Comparison of ENCODE assay signal across 8 cellular contexts in genomic region chr17:79388556-79389295, GRCh38.
DNase-seq lines count a peak whose midpoint lies in the region; ATAC-seq and TF ChIP-seq lines count a peak whose summit lies in the region.

No MANE protein-coding gene starts in this region.

- TF ChIP-seq POLR2A in GM18505 (IDR thresholded peaks at IDR 0.05; ENCODE audit: borderline replicate concordance, extremely low read depth, insufficient read depth, insufficient read length) = no peak

- intact Hi-C loops in lower lobe of right lung (cut with DNase I) = no loop called here

- peaks cover 42% of the 10 kb centered on the region for H3K27me3 ChIP-seq in HAP-1 (ENCODE audit: low read depth)
- H3K27me3 ChIP-seq in lower lobe of right lung (ENCODE audit: low read depth) = peaks cover 57% of the 10 kb centered on the region

- ATAC-seq in lower lobe of right lung = peak; percentile 51 to 64
- no peak for ATAC-seq in HG03354 (IDR thresholded peaks at IDR 0.05; ENCODE audit: poor library complexity, severe bottlenecking, unreplicated experiment)
- no peak for ATAC-seq in GM18505 (IDR thresholded peaks at IDR 0.05; ENCODE audit: unreplicated experiment)

- no peaks in the 10 kb centered on the region for H3K36me3 ChIP-seq in HAP-1 (replicated peaks)
- H3K36me3 ChIP-seq in lower lobe of right lung = no peaks in the 10 kb centered on the region

- H3K9me3 ChIP-seq in HAP-1 = no peaks in the 10 kb centered on the region
- H3K9me3 ChIP-seq in lower lobe of right lung = no peaks in the 10 kb centered on the region

- no peak overlapping the region for H3K27ac ChIP-seq in lower lobe of right lung

- in situ Hi-C loops in Caki2 (cut with HindIII; ENCODE audit: low pct_unique_long_range_greater_than_20kb, low sequenced_read_pairs) = no loop called here
- in situ Hi-C loops in HAP-1 (cut with MboI; ENCODE audit: low sequenced_read_pairs) = no loop called here

- TF ChIP-seq CTCF in choroid plexus epithelial cell (conservative IDR thresholded peaks at IDR 0.05; ENCODE audit: low read depth, low read length) (peak; percentile 73), lower lobe of right lung (IDR thresholded peaks at IDR 0.05) (peak; percentile 55)

- peak; percentile 48 for DNase-seq in Caki2 (ENCODE audit: low read depth)
- peak; percentile 13 to 69 for DNase-seq in HAP-1 (ENCODE audit: low spot score in 2 of 2)
- DNase-seq in NCI-H82 treated with DMSO at 0.1 percent for 48 hours (lab: John Stamatoyannopoulos, UW; ENCODE audit: unreplicated experiment) = peak; percentile 53
- DNase-seq in choroid plexus epithelial cell (ENCODE audit: low read depth) = peak; percentile 57
- DNase-seq in lower lobe of right lung = peak; percentile 57
- DNase-seq in activated CD4-positive, CD25-positive, alpha-beta regulatory T cell treated with anti-CD3 and anti-CD28 coated beads, Interleukin-2, amount 50 U/mL, for 72 hours = no peak

- H3K4me3 ChIP-seq in HAP-1 (no peak overlapping the region), choroid plexus epithelial cell (ENCODE audit: low read depth, low read length) (no peak overlapping the region), lower lobe of right lung (no peak overlapping the region)

- no peaks in the 10 kb centered on the region for H3K4me1 ChIP-seq in HAP-1
- H3K4me1 ChIP-seq in lower lobe of right lung = no peaks in the 10 kb centered on the region

Comparison
In these comparisons a context has a peak if more than half of its experiments do, and no peak if none do; other contexts are left out.
1. ATAC-seq: peak in lower lobe of right lung (2 of 2); none in HG03354 (single experiment) and GM18505 (single experiment).